Comparison of ENCODE assay signal across 19 cellular contexts in the genomic region with DNA sequence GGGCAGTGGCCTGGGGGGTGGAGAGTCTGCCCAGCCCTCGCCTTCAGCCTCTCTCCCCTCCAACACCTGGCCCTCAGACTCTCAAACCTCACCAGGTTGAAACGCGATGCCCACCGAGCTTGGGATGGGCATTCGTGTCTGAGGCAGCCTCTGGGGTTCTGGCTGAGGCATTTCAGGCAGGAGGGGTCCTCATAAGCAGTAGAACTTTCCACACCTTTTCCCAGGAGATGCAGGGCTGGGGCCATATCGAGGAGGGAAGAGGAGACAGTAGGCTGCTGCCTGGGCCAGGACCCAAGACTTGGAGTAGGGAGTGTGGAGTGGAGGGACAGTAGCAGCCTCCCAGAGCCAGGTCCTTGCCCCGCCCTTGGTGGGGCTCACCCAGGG.
"Had no signal": no experiment of that assay in that cellular context is flagged by ENCODE, and none has a peak within 500 bp of the region (broad histone marks: within the 10 kb centered on the region; RNA-seq: fewer than 3 reads in every experiment).

No MANE protein-coding gene starts in this region.

- H3K9me3 ChIP-seq: gastrocnemius medialis, heart right ventricle, left lung, tibial nerve, upper lobe of right lung, vagina had no signal

- H3K27me3 ChIP-seq: dorsolateral prefrontal cortex, gastrocnemius medialis, left lung, tibial nerve, upper lobe of right lung, vagina had no signal

- H3K4me1 Mint-ChIP-seq: nephron had no signal

- H3K4me3 ChIP-seq: dorsolateral prefrontal cortex, gastrocnemius medialis, heart right ventricle, left lung, lung, tibial nerve, upper lobe of right lung, vagina had no signal

- H3K4me3 Mint-ChIP-seq: nephron; stimulated activated effector memory CD8-positive, alpha-beta T cell treated with anti-CD3 and anti-CD28 coated beads, Interleukin-12 subunit alpha, Interleukin-12 subunit beta, amount 100 ng/mL, for 72 hours had no signal

- H3K9me3 Mint-ChIP-seq: naive B cell; nephron; stimulated activated effector memory CD8-positive, alpha-beta T cell treated with anti-CD3 and anti-CD28 coated beads, Interleukin-12 subunit alpha, Interleukin-12 subunit beta, amount 100 ng/mL, for 72 hours had no signal

- H3K27ac ChIP-seq: dorsolateral prefrontal cortex, gastrocnemius medialis, heart right ventricle, left lung, tibial nerve, upper lobe of right lung, vagina had no signal

- H3K27ac Mint-ChIP-seq: nephron; stimulated activated effector memory CD8-positive, alpha-beta T cell treated with anti-CD3 and anti-CD28 coated beads, Interleukin-12 subunit alpha, Interleukin-12 subunit beta, amount 100 ng/mL, for 72 hours had no signal

- ATAC-seq: gastrocnemius medialis; heart right ventricle; left lung; stimulated activated effector memory CD8-positive, alpha-beta T cell treated with anti-CD3 and anti-CD28 coated beads, Interleukin-12 subunit alpha, Interleukin-12 subunit beta, amount 100 ng/mL, for 72 hours; stimulated activated naive CD8-positive, alpha-beta T cell treated with anti-CD3 and anti-CD28 coated beads, Interleukin-15, Interleukin-2, amounts not matched to agents 100 U/mL and 50 U/mL, for 24 hours; upper lobe of right lung had no signal

- H3K36me3 ChIP-seq: gastrocnemius medialis, heart right ventricle, left lung, tibial nerve, upper lobe of right lung, vagina had no signal

- DNase-seq: cortex of kidney; dorsolateral prefrontal cortex; effector CD8-positive, alpha-beta T cell; gastrocnemius medialis; heart right ventricle; hypothalamus; left lung; mesenchymal stem cell; naive B cell; small intestine; stimulated activated CD4-positive, alpha-beta T cell treated with anti-CD3 and anti-CD28 coated beads, Interleukin-4, amount 100 ng/mL, for 1 hour; stimulated activated CD8-positive, alpha-beta memory T cell treated with anti-CD3 and anti-CD28 coated beads, Interleukin-4, amount 100 ng/mL, for 48 hours; stimulated activated naive CD8-positive, alpha-beta T cell treated with anti-CD3 and anti-CD28 coated beads, Interleukin-15, Interleukin-2, amounts not matched to agents 100 U/mL and 50 U/mL, for 24 hours; upper lobe of right lung had no signal

- H3K4me1 ChIP-seq: gastrocnemius medialis, tibial nerve, upper lobe of right lung, vagina had no signal
